Comparison of ENCODE assay signal across 8 cellular contexts in the genomic region with DNA sequence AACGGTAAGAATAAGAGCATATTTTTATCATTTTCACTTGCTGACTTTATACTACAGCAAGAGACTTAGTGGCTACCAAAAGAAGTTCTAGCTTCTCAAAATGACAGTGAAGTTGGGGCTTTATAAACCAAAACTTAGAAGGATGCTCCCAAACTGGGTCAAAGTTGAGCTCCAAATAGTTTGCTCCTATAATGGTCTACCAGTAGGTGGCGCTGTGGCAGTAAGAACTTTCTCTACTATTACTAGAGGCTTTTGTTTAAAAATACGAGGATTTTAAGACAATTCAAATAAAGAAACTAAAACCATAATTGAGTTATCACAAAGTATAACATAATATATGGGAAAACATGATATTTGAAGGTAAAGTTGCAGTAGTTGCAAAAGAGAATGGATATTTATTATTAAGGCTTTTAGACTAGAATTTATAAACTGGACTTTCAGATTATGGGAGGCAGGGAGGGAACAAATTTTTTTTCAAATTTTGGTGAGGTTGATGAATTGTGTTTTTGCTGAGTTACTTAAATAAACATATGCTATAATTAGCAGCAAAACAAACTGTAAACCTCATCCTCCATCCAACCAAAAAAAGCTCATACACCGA.
DNase-seq lines count a peak whose midpoint lies in the region; FAIRE-seq and TF ChIP-seq lines count a peak whose summit lies in the region.

No MANE protein-coding gene starts in this region.

- peak; percentile 64 for DNase-seq in NCI-H1694 (lab: John Stamatoyannopoulos, UW)
- DNase-seq in activated CD4-positive, CD25-positive, alpha-beta regulatory T cell treated with anti-CD3 and anti-CD28 coated beads, Interleukin-2, amount 50 U/mL, for 16 hours (ENCODE audit: low read depth, low spot score) = peak; percentile 49
- DNase-seq in caudate nucleus (lab: John Stamatoyannopoulos, UW) = peak in 35 of 61 donors; percentile 5 to 87 (median 36)
- peak; percentile 60 for DNase-seq in kidney tubule cell (ENCODE audit: low spot score)
- peak; percentile 16 to 37 (median 27) for DNase-seq in stimulated activated CD4-positive, alpha-beta T cell treated with anti-CD3 and anti-CD28 coated beads, TNF-alpha, amount 100 ng/mL, for 1 hour (ENCODE audit: low read depth in 3 of 3, low spot score in 1 of 3)
- no peak for DNase-seq in H54 (ENCODE audit: insufficient read length, low spot score)
- no peak for DNase-seq in ecto neural progenitor cell (ENCODE audit: low spot score)

- no peak for TF ChIP-seq POLR2A in H54 (IDR thresholded peaks at IDR 0.05; ENCODE audit: low read depth, low read length)

- peak; percentile 64; the same call in 1 of the 2 replicates for TF ChIP-seq CTCF in GM12874 (IDR thresholded peaks at IDR 0.05; ENCODE audit: insufficient read depth, low read depth, low read length)

- FAIRE-seq in H54 (lab: Jason Lieb, UNC) = no peak

- H3K27ac ChIP-seq in caudate nucleus (ENCODE audit: low read depth, low read length) = no peak overlapping the region

Comparison
In these comparisons a context has a peak if more than half of its experiments do, and no peak if none do; other contexts are left out.
1. DNase-seq: peak in NCI-H1694 (single experiment), activated CD4-positive, CD25-positive, alpha-beta regulatory T cell treated with anti-CD3 and anti-CD28 coated beads, Interleukin-2, amount 50 U/mL, for 16 hours (single experiment), caudate nucleus (35 of 61), kidney tubule cell (single experiment) and stimulated activated CD4-positive, alpha-beta T cell treated with anti-CD3 and anti-CD28 coated beads, TNF-alpha, amount 100 ng/mL, for 1 hour (3 of 3); none in H54 (single experiment) and ecto neural progenitor cell (single experiment).